11 cellular contexts compared by ENCODE assay signal in the genomic region with DNA sequence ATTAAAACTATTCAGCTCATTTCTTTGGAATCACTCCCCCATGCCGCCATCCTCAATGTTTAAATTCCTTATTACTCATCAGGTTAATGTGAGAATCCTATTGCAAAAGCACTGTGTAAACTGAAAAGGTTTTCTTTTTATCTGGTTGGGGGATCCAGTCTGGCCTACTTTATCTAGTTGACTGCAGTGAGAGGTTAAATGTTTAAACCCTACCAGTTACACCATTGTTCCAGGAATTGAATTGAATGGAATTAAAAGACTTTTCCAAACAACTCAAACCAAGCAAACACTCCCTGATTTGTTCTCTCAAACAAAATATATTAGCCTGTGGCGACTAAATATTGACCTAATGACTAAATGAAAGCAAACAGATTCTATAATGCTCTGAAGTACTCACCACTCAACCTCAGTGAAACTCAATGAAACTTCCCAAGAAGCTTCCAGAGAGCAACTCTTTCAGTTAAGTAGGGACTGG.
DNase-seq lines count a peak whose midpoint lies in the region; ATAC-seq and TF ChIP-seq lines count a peak whose summit lies in the region.
"Had no signal": no experiment of that assay in that cellular context is flagged by ENCODE, and none has a peak within 500 bp of the region (broad histone marks: within the 10 kb centered on the region; RNA-seq: fewer than 3 reads in every experiment).

No MANE protein-coding gene starts in this region.

- H3K9me3 ChIP-seq in right lobe of liver = no peaks in the 10 kb centered on the region
- no peaks in the 10 kb centered on the region for H3K9me3 ChIP-seq in BE2C
- H3K9me3 ChIP-seq: colonic mucosa had no signal

- in situ Hi-C loops in brain microvascular endothelial cell (cut with HindIII; ENCODE audit: low pct_ligation_motif_present, low sequenced_read_pairs) = no loop called here

- intact Hi-C loops in right lobe of liver (cut with DNase I) = no loop called here

- WGBS in right lobe of liver (ENCODE audit: insufficient coverage, low coverage, low lambda C conversion rate, missing lambda C conversion rate) = 44% methylated on average over 2 of the region's 2 CpGs

- H3K4me1 ChIP-seq in right lobe of liver (peaks cover 0 to 12% (median 3%) of the 10 kb centered on the region in 4 donors), BE2C (no peaks in the 10 kb centered on the region)
- H3K4me1 ChIP-seq: colonic mucosa had no signal

- H3K4me3 ChIP-seq in AG10803 (ENCODE audit: low read length) (no peak overlapping the region), brain microvascular endothelial cell (ENCODE audit: low read depth, low read length) (no peak overlapping the region), right lobe of liver (no peak overlapping the region), BE2C (ENCODE audit: low read depth, low read length) (no peak overlapping the region)
- H3K4me3 ChIP-seq: colonic mucosa had no signal

- TF ChIP-seq POLR2A in right lobe of liver (IDR thresholded peaks at IDR 0.05) = no peak

- ATAC-seq in right lobe of liver = peak; percentile 80 to 94 (median 87)

- no peaks in the 10 kb centered on the region for H3K36me3 ChIP-seq in brain microvascular endothelial cell (replicated peaks)
- H3K36me3 ChIP-seq in right lobe of liver = no peaks in the 10 kb centered on the region
- H3K36me3 ChIP-seq in BE2C = no peaks in the 10 kb centered on the region
- H3K36me3 ChIP-seq: colonic mucosa had no signal

- DNase-seq in AG10803 (ENCODE audit: low read depth) (peak; percentile 56), M059J (ENCODE audit: low read depth) (peak; percentile 64), brain microvascular endothelial cell (peak; percentile 75), right lobe of liver (no peak), NOMO-1 treated with DMSO at 0.1 percent for 48 hours (lab: John Stamatoyannopoulos, UW; ENCODE audit: unreplicated experiment) (no peak), caudate nucleus (lab: John Stamatoyannopoulos, UW) (no peak), BE2C (no peak)
- DNase-seq in stimulated activated naive CD4-positive, alpha-beta T cell (lab: John Stamatoyannopoulos, UW) = no peak
- DNase-seq: activated T-cell treated with anti-CD3 and anti-CD28 coated beads, Interleukin-2, amount 50 U/mL, for 24 hours; CD4-positive, CD25-positive, alpha-beta regulatory T cell; colonic mucosa had no signal

- H3K27ac ChIP-seq in brain microvascular endothelial cell (peak overlapping the region; percentile 64), right lobe of liver (peak overlapping the region in 2 of 3 donors; percentile 26 to 52), caudate nucleus (ENCODE audit: low read depth, low read length) (no peak overlapping the region)
- H3K27ac ChIP-seq: colonic mucosa had no signal

- H3K27me3 ChIP-seq in brain microvascular endothelial cell (replicated peaks) (no peaks in the 10 kb centered on the region), right lobe of liver (no peaks in the 10 kb centered on the region), BE2C (no peaks in the 10 kb centered on the region)
- H3K27me3 ChIP-seq: colonic mucosa had no signal

- TF ChIP-seq CTCF in AG10803 (conservative IDR thresholded peaks at IDR 0.05; ENCODE audit: low read length) (no peak), brain microvascular endothelial cell (IDR thresholded peaks at IDR 0.05; ENCODE audit: low read depth, low read length, missing control alignments) (no peak), right lobe of liver (IDR thresholded peaks at IDR 0.05) (no peak), BE2C (IDR thresholded peaks at IDR 0.05; ENCODE audit: low read depth, low read length) (no peak)

Comparison
In these comparisons a context has a peak if more than half of its experiments do, and no peak if none do; other contexts are left out.
1. DNase-seq: peak in AG10803 (single experiment), M059J (single experiment) and brain microvascular endothelial cell (single experiment); none in right lobe of liver (0 of 3), stimulated activated naive CD4-positive, alpha-beta T cell (0 of 6), NOMO-1 treated with DMSO at 0.1 percent for 48 hours (single experiment), caudate nucleus (0 of 61) and BE2C (single experiment).